In the genomic region with DNA sequence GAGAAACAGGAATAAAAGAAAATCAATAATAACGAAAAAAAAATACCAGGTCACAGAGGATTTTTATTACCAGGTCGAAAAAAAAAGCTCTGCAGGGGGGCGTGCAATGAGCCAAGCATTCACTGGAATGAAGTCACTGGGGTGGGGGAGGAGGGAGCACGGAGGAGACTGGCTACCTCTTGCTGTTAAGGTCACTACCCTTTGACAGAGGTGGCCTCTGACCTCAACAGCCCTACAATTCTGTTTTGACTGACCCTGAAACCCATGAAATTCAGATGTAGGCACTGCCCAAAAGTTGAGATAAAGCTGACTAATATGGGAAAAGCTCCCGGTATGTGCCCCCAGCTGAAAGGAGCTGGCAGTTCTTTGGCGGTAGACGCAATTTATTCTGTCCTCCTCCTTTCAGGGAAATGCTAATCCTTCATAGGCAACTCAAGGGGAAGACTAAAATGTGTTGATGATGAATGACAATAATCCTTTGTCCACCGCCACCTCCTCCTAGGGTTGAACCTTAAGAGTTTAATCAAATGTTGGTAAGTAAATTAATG, we compare ENCODE assay signal across 13 cellular contexts. TPM values are rescaled to one million over a fixed set of nuclear protein-coding genes. Genes with fewer than 3 reads are reported as not detected.
DNase-seq lines count a peak whose midpoint lies in the region; ATAC-seq and TF ChIP-seq lines count a peak whose summit lies in the region.
"Had no signal": no experiment of that assay in that cellular context is flagged by ENCODE, and none has a peak within 500 bp of the region (broad histone marks: within the 10 kb centered on the region; RNA-seq: fewer than 3 reads in every experiment).

No MANE protein-coding gene starts in this region.

- H3K9me3 ChIP-seq in left lung (no peaks in the 10 kb centered on the region), tibial nerve (no peaks in the 10 kb centered on the region)
- H3K9me3 ChIP-seq: BLaER1 treated with 17β-estradiol and CSF1 and Interleukin-3, amounts not matched to agents 10 nM and 100 nM; colonic mucosa had no signal

- DNase-seq in Daoy (ENCODE audit: low read depth) = peak; percentile 84
- DNase-seq in NCI-H146 treated with DMSO at 0.1 percent for 48 hours (lab: John Stamatoyannopoulos, UW; ENCODE audit: unreplicated experiment) = peak; percentile 74
- DNase-seq in ecto neural progenitor cell (ENCODE audit: low spot score) = peak; percentile 81
- peak; percentile 32 for DNase-seq in midbrain (lab: John Stamatoyannopoulos, UW)
- no peak for DNase-seq in left lung
- no peak for DNase-seq in OCI-M1 (lab: John Stamatoyannopoulos, UW)
- DNase-seq in tibial nerve (ENCODE audit: low spot score in 2 of 2) = no peak
- no peak for DNase-seq in SW 1271 (lab: John Stamatoyannopoulos, UW)
- DNase-seq: colonic mucosa, HFFc6, NCI-H1930 had no signal

- H3K27me3 ChIP-seq in left lung (peaks cover 0 to 16% of the 10 kb centered on the region in 2 donors), tibial nerve (no peaks in the 10 kb centered on the region)
- H3K27me3 ChIP-seq: colonic mucosa had no signal

- no peak for ATAC-seq in left lung
- ATAC-seq: Panc1 had no signal

- intact Hi-C loops in left lung (cut with DNase I) = no loop called here

- H3K27ac ChIP-seq in left lung = no peak overlapping the region
- H3K27ac ChIP-seq in tibial nerve = peak overlapping the region in 2 of 4 donors; percentile 58 to 65
- H3K27ac ChIP-seq: BLaER1 treated with 17β-estradiol and CSF1 and Interleukin-3, amounts not matched to agents 10 nM and 100 nM; colonic mucosa had no signal

- whole genome bisulfite sequencing in tibial nerve, 2 donors = 40 to 42% methylated on average over 8 of the region's 8 CpGs

- H3K4me3 ChIP-seq in left lung = no peak overlapping the region
- no peak overlapping the region for H3K4me3 ChIP-seq in tibial nerve
- H3K4me3 ChIP-seq: BLaER1 treated with 17β-estradiol and CSF1 and Interleukin-3, amounts not matched to agents 10 nM and 100 nM; colonic mucosa had no signal

- H3K36me3 ChIP-seq in left lung (no peaks in the 10 kb centered on the region), tibial nerve (no peaks in the 10 kb centered on the region)
- H3K36me3 ChIP-seq: BLaER1 treated with 17β-estradiol and CSF1 and Interleukin-3, amounts not matched to agents 10 nM and 100 nM; colonic mucosa had no signal

- peaks cover 0 to 3% of the 10 kb centered on the region in 2 donors for H3K4me1 ChIP-seq in left lung
- peaks cover 0 to 39% (median 11%) of the 10 kb centered on the region in 4 donors for H3K4me1 ChIP-seq in tibial nerve
- H3K4me1 ChIP-seq: BLaER1 treated with 17β-estradiol and CSF1 and Interleukin-3, amounts not matched to agents 10 nM and 100 nM; colonic mucosa had no signal

- TF ChIP-seq CTCF in left lung (IDR thresholded peaks at IDR 0.05) = no peak
- no peak for TF ChIP-seq CTCF in tibial nerve (IDR thresholded peaks at IDR 0.05)

- TF ChIP-seq EP300 in tibial nerve (IDR thresholded peaks at IDR 0.05) = no peak

- TF ChIP-seq POLR2A in tibial nerve (IDR thresholded peaks at IDR 0.05) = no peak

RNA-seq across cellular contexts. Expression of gene RIC8B, which starts 6.5 kb away (rescaled TPM):
- total RNA-seq in Daoy (2014; rRNA removed; shearing (Covaris generic)) = 15.5 and 21.9 TPM in 2 replicates
- total RNA-seq in left lung (10 to 100 TPM; 14.5 TPM), tibial nerve (10 to 100 TPM; 15.1 to 24.9 (median 21.6) TPM)

Comparison
In these comparisons a context has a peak if more than half of its experiments do, and no peak if none do; other contexts are left out.
1. DNase-seq: peak in Daoy (single experiment), NCI-H146 treated with DMSO at 0.1 percent for 48 hours (single experiment), ecto neural progenitor cell (single experiment) and midbrain (single experiment); none in left lung (0 of 2), OCI-M1 (single experiment), tibial nerve (0 of 2) and SW 1271 (0 of 2).